8 cellular contexts compared by ENCODE assay signal in the genomic region with DNA sequence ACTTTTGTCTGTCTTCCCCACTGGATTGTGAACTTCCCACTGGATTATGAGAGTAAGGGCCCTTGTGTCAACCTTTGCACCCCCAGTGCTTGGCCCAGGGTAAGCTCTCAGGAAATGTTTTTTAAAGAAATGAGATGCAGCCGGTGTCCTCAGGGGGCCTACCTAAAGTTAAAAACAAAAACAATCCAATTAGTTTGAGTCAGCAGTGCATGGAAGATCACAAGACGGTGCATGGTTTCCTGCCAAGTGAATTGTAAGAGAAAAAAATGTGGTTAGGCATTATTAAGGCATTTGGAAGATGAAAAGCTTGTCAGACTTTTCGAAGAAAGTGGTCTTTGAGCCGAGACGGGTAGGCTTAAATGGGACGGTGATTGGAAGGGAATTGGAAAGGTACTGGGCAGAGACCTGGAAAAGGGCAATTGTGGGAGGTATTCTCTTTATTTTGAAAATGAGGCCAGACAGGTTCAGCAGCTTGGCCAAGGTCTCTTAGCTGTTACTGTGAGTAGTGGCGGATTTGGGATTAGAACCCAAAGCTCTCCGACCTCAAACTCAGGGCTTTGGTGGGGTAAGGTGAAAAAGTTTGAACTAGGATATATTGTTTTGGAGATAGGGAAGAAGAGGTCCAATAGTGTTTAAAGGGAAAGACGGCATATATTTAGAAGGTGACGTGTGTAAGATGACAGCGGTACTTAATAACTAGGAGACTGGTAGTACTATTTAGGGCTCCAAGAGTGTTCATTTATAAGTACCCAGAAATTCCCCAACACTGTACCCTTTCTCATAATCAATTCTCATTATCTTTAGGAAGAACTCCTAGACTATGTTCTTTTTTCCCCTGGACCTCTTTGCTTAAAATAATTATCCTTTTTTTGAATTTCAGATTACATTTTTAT.
DNase-seq lines count a peak whose midpoint lies in the region; ATAC-seq and TF ChIP-seq lines count a peak whose summit lies in the region.

No MANE protein-coding gene starts in this region.

- H3K27ac ChIP-seq in tibial artery = peak overlapping the region; percentile 81 to 94

- peaks cover 5% of the 10 kb centered on the region for H3K9me3 Mint-ChIP-seq in T-helper 2 cell treated with Interferon-gamma antibody and Interleukin-4, amounts not matched to agents 5 μg/mL and 100 μg/mL, for 36 hours
- peaks cover 0 to 5% of the 10 kb centered on the region in 2 donors for H3K9me3 Mint-ChIP-seq in effector memory CD8-positive, alpha-beta T cell
- H3K9me3 Mint-ChIP-seq in memory B cell = peaks cover 3% of the 10 kb centered on the region

- peak overlapping the region; percentile 97 for H3K4me3 Mint-ChIP-seq in T-helper 2 cell treated with Interferon-gamma antibody and Interleukin-4, amounts not matched to agents 5 μg/mL and 100 μg/mL, for 36 hours
- peak overlapping the region; percentile 89 to 95 for H3K4me3 Mint-ChIP-seq in effector memory CD8-positive, alpha-beta T cell
- peak overlapping the region; percentile 98 for H3K4me3 Mint-ChIP-seq in memory B cell

- H3K4me3 ChIP-seq in tibial artery = peak overlapping the region; percentile 66 to 84

- peaks cover 13% of the 10 kb centered on the region for H3K36me3 Mint-ChIP-seq in T-helper 2 cell treated with Interferon-gamma antibody and Interleukin-4, amounts not matched to agents 5 μg/mL and 100 μg/mL, for 36 hours (ENCODE audit: low read depth)
- H3K36me3 Mint-ChIP-seq in effector memory CD8-positive, alpha-beta T cell (ENCODE audit: insufficient read depth) = peaks cover 18% of the 10 kb centered on the region
- peaks cover 11% of the 10 kb centered on the region for H3K36me3 Mint-ChIP-seq in memory B cell

- ATAC-seq in GM18511 (IDR thresholded peaks at IDR 0.05; ENCODE audit: unreplicated experiment) = peak; percentile 40
- ATAC-seq in HG03175 (IDR thresholded peaks at IDR 0.05; ENCODE audit: unreplicated experiment) = peak; percentile 44
- ATAC-seq in effector memory CD8-positive, alpha-beta T cell (replicated peaks) = no peak
- peak; percentile 56 for ATAC-seq in memory B cell (ENCODE audit: low read depth)

- DNase-seq in ACHN (peak; percentile 48), memory B cell (ENCODE audit: low spot score in 2 of 2) (peak; percentile 29 to 33), tibial artery (peak; percentile 41 to 60), DMS114 treated with DMSO at 0.1 percent for 48 hours (lab: John Stamatoyannopoulos, UW; ENCODE audit: unreplicated experiment) (no peak)
- DNase-seq in T-helper 2 cell treated with Interferon-gamma antibody and Interleukin-4, amounts not matched to agents 5 μg/mL and 100 μg/mL, for 36 hours (ENCODE audit: low spot score) = no peak
- DNase-seq in effector memory CD8-positive, alpha-beta T cell = peak in 1 of 3 experiments; percentile 1

- H3K36me3 ChIP-seq in tibial artery = no peaks in the 10 kb centered on the region

- no peaks in the 10 kb centered on the region for H3K27me3 ChIP-seq in tibial artery

- intact Hi-C loops in tibial artery (cut with DNase I; ENCODE audit: low total_unique reads) = no loop called here

- H3K4me1 ChIP-seq in tibial artery = peaks cover 0 to 56% (median 22%) of the 10 kb centered on the region in 4 donors

- H3K27me3 Mint-ChIP-seq in T-helper 2 cell treated with Interferon-gamma antibody and Interleukin-4, amounts not matched to agents 5 μg/mL and 100 μg/mL, for 36 hours (ENCODE audit: low read depth) = no peaks in the 10 kb centered on the region
- no peaks in the 10 kb centered on the region for H3K27me3 Mint-ChIP-seq in effector memory CD8-positive, alpha-beta T cell
- H3K27me3 Mint-ChIP-seq in memory B cell = no peaks in the 10 kb centered on the region

- peaks cover 25% of the 10 kb centered on the region for H3K4me1 Mint-ChIP-seq in T-helper 2 cell treated with Interferon-gamma antibody and Interleukin-4, amounts not matched to agents 5 μg/mL and 100 μg/mL, for 36 hours (ENCODE audit: low read depth)
- peaks cover 32 to 39% of the 10 kb centered on the region in 2 donors for H3K4me1 Mint-ChIP-seq in effector memory CD8-positive, alpha-beta T cell (ENCODE audit: low read depth in 2 of 2)
- peaks cover 32% of the 10 kb centered on the region for H3K4me1 Mint-ChIP-seq in memory B cell

- TF ChIP-seq CTCF in tibial artery (IDR thresholded peaks at IDR 0.05) = no peak

- in situ Hi-C loops in ACHN (cut with HindIII; ENCODE audit: low pct_ligation_motif_present, low pct_unique_long_range_greater_than_20kb, low sequenced_read_pairs) = no loop called here

- H3K27ac Mint-ChIP-seq in T-helper 2 cell treated with Interferon-gamma antibody and Interleukin-4, amounts not matched to agents 5 μg/mL and 100 μg/mL, for 36 hours = peak overlapping the region; percentile 98
- peak overlapping the region; percentile 92 to 97 for H3K27ac Mint-ChIP-seq in effector memory CD8-positive, alpha-beta T cell
- peak overlapping the region; percentile 96 for H3K27ac Mint-ChIP-seq in memory B cell

- no peaks in the 10 kb centered on the region for H3K9me3 ChIP-seq in tibial artery

Comparison
In these comparisons a context has a peak if more than half of its experiments do, and no peak if none do; other contexts are left out.
1. DNase-seq: peak in ACHN (single experiment), memory B cell (2 of 2) and tibial artery (2 of 2); none in T-helper 2 cell treated with Interferon-gamma antibody and Interleukin-4, amounts not matched to agents 5 μg/mL and 100 μg/mL, for 36 hours (single experiment) and DMS114 treated with DMSO at 0.1 percent for 48 hours (single experiment).
2. Peak in every context shown above with its lines, with median percentiles within 50 percentile points of each other: H3K27ac Mint-ChIP-seq and H3K4me3 Mint-ChIP-seq.